Comparison of ENCODE assay signal across 8 cellular contexts in genomic region chr14:93206793-93207467, GRCh38. TPM values are rescaled to one million over a fixed set of nuclear protein-coding genes. Genes with fewer than 3 reads are reported as not detected.
A peak's percentile ranks its signal among the peaks of the same experiment; 100 is the strongest.
DNase-seq lines count a peak whose midpoint lies in the region; ATAC-seq and TF ChIP-seq lines count a peak whose summit lies in the region.

Gene GON7, minus strand, starts transcription at chr14:93207065. Its CDS starts 28 bp downstream, at chr14:93207037.
Gene UBR7, plus strand, starts transcription at chr14:93207256. Its CDS starts 36 bp downstream, at chr14:93207292.

- peak within 1 kb of the TSS; percentile 98 for H3K4me3 ChIP-seq in Caco-2 (ENCODE audit: low read depth, low read length)

- no peaks in the 10 kb centered on the region; the same call in 1 of the 2 replicates for H3K4me1 ChIP-seq in Caco-2

- H3K36me3 Mint-ChIP-seq in Caco-2 (ENCODE audit: insufficient read depth, unreplicated experiment) (peaks cover 12% of the 10 kb centered on the region), memory B cell (no peaks in the 10 kb centered on the region)
- peaks cover 24% of the 10 kb centered on the region for H3K36me3 Mint-ChIP-seq in effector memory CD8-positive, alpha-beta T cell (ENCODE audit: insufficient read depth)

- intact Hi-C loops in Caco-2 (cut with micrococcal nuclease; ENCODE audit: unreplicated experiment): loop anchor here (1.0 to 5.0 kb wide), 4 partner anchors 91 to 412 kb away; partner anchors contain the start of gene BTBD7

- POLR2A ChIA-PET in Caco-2 (lab: Charles Lee): interaction anchor here (0.6 to 2.0 kb wide), 3 partner anchors 22 to 92 kb away, joined by 3 to 24 read pairs (median 4); partner anchors contain the start of genes LYSET and MOAP1

- ATAC-seq in GM21360 (IDR thresholded peaks at IDR 0.05; ENCODE audit: unreplicated experiment) (peak; percentile 72), memory B cell (ENCODE audit: low read depth) (peak; percentile 88)
- peak; percentile 94 for ATAC-seq in effector memory CD8-positive, alpha-beta T cell (replicated peaks)

- no peaks in the 10 kb centered on the region for H3K4me1 Mint-ChIP-seq in Caco-2 (ENCODE audit: low read depth, unreplicated experiment)
- peaks cover 29 to 46% of the 10 kb centered on the region in 2 donors for H3K4me1 Mint-ChIP-seq in effector memory CD8-positive, alpha-beta T cell (ENCODE audit: low read depth in 2 of 2)
- H3K4me1 Mint-ChIP-seq in memory B cell: peaks cover 31% of the 10 kb centered on the region

- H3K27me3 ChIP-seq in Caco-2 (replicated peaks; ENCODE audit: control insufficient read depth, insufficient read depth, low read length): no peaks in the 10 kb centered on the region

- H3K27me3 Mint-ChIP-seq in Caco-2 (ENCODE audit: insufficient read depth, unreplicated experiment) (no peaks in the 10 kb centered on the region), memory B cell (no peaks in the 10 kb centered on the region)
- H3K27me3 Mint-ChIP-seq in effector memory CD8-positive, alpha-beta T cell: no peaks in the 10 kb centered on the region

- H3K36me3 ChIP-seq in Caco-2 (ENCODE audit: control insufficient read depth, insufficient read depth, low read length): no peaks in the 10 kb centered on the region

- DNase-seq in Caco-2 (peak; percentile 96 to 97), HT1080 (ENCODE audit: low read depth) (peak; percentile 99), NOMO-1 treated with DMSO at 0.1 percent for 48 hours (lab: John Stamatoyannopoulos, UW; ENCODE audit: unreplicated experiment) (peak; percentile 93), memory B cell (ENCODE audit: low spot score in 2 of 2) (peak; percentile 69 to 79)
- DNase-seq in activated CD8-positive, alpha-beta memory T cell treated with anti-CD3 and anti-CD28 coated beads for 4 hours (ENCODE audit: low read depth in 2 of 2): peak; percentile 72
- peak; percentile 78 to 82 (median 80) for DNase-seq in effector memory CD8-positive, alpha-beta T cell
- DNase-seq in stimulated activated CD8-positive, alpha-beta memory T cell treated with anti-CD3 and anti-CD28 coated beads, Interleukin-12 subunit alpha, Interleukin-12 subunit beta, amount 100 ng/mL, for 24 hours (ENCODE audit: extremely low read depth): peak; percentile 73

- H3K4me3 Mint-ChIP-seq in Caco-2 (ENCODE audit: unreplicated experiment): peak within 1 kb of the TSS; percentile 72
- H3K4me3 Mint-ChIP-seq in effector memory CD8-positive, alpha-beta T cell: peak within 1 kb of the TSS; percentile 99 to 100
- H3K4me3 Mint-ChIP-seq in memory B cell: peak within 1 kb of the TSS; percentile 91

- peak; percentile 32 to 39 for TF ChIP-seq CTCF in Caco-2 (IDR thresholded peaks at IDR 0.05; ENCODE audit: insufficient read depth in 1 of 2, low read depth in 1 of 2, low read length in 1 of 2, severe bottlenecking in 1 of 2, unreplicated experiment in 1 of 2)

- no peaks in the 10 kb centered on the region for H3K9me3 ChIP-seq in Caco-2

- H3K9me3 Mint-ChIP-seq in Caco-2 (ENCODE audit: unreplicated experiment) (no peaks in the 10 kb centered on the region), memory B cell (no peaks in the 10 kb centered on the region)
- no peaks in the 10 kb centered on the region for H3K9me3 Mint-ChIP-seq in effector memory CD8-positive, alpha-beta T cell

- CTCF ChIA-PET in Caco-2 (lab: Charles Lee): interaction anchor here (0.6 to 2.2 kb wide), 11 partner anchors 12 to 412 kb away, joined by 3 to 33 read pairs (median 5); partner anchors contain the start of genes LYSET and MOAP1

- H3K27ac Mint-ChIP-seq in Caco-2 (ENCODE audit: unreplicated experiment): peak within 1 kb of the TSS; percentile 97
- peak within 1 kb of the TSS; percentile 96 to 98 for H3K27ac Mint-ChIP-seq in effector memory CD8-positive, alpha-beta T cell
- peak within 1 kb of the TSS; percentile 90 for H3K27ac Mint-ChIP-seq in memory B cell

- BruUV-seq in Caco-2 (replicated peaks; lab: Mats Ljungman, UMichigan): no TSS peak

RNA-seq across cellular contexts. Expression of gene GON7, which starts in this region (rescaled TPM):
- total RNA-seq in Caco-2 (2022): 7.7 and 10.8 TPM in 2 replicates
- 55.6 and 56.4 TPM in 2 replicates for total RNA-seq in HT1080 (2014; rRNA removed; shearing (Covaris generic))
- polyA plus RNA-seq in HT1080 (2015; cell fraction: cytosol; rRNA removed): 28.0 TPM in 2 replicates
- polyA plus RNA-seq in HT1080 (2015; cell fraction: nucleus; rRNA removed): 9.8 and 10.6 TPM in 2 replicates

RNA-seq across cellular contexts. Expression of gene UBR7, which starts in this region (rescaled TPM):
- 14.3 and 19.6 TPM in 2 replicates for total RNA-seq in Caco-2 (2022)
- total RNA-seq in HT1080 (2014; rRNA removed; shearing (Covaris generic)): 103 and 116 TPM in 2 replicates
- 58.9 and 62.3 TPM in 2 replicates for polyA plus RNA-seq in HT1080 (2015; cell fraction: cytosol; rRNA removed)
- 46.2 and 46.4 TPM in 2 replicates for polyA plus RNA-seq in HT1080 (2015; cell fraction: nucleus; rRNA removed)

Comparison
In these comparisons a context has a peak if more than half of its experiments do, and no peak if none do; other contexts are left out.
1. Peak in every context shown above with its lines: DNase-seq, ATAC-seq and H3K4me3 ChIP-seq.